12 cellular contexts compared by ENCODE assay signal in the genomic region with DNA sequence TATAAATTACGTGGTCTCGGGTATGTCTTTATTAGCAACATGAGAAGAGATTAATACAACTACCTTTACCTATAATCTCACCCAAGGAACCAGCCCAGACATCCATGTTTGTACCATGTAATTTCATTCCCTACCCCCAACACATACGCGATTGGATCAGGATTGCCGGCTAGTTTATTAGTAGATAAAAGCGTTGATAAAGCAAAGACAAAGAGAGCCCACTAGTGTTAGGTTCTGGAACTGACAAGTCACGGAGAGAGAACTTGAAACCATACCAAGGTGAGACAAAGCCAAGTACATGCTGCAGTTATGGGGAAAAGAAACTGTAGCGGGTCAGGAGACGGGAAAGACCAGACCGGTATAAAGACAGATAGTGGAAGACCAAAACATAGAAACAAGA. TPM values are rescaled to one million over a fixed set of nuclear protein-coding genes. Genes with fewer than 3 reads are reported as not detected.
DNase-seq lines count a peak whose midpoint lies in the region; ATAC-seq, FAIRE-seq and TF ChIP-seq lines count a peak whose summit lies in the region.
"Had no signal": no experiment of that assay in that cellular context is flagged by ENCODE, and none has a peak within 500 bp of the region (broad histone marks: within the 10 kb centered on the region; RNA-seq: fewer than 3 reads in every experiment).

No MANE protein-coding gene starts in this region.

- H3K9me3 ChIP-seq in GM12878 (replicated peaks; ENCODE audit: control insufficient read depth, insufficient read depth, low read length), result no peaks in the 10 kb centered on the region

- WGBS in GM12878 (ENCODE audit: insufficient coverage, insufficient replicate concordance, low lambda C conversion rate, missing lambda C conversion rate), result 70% methylated on average over 10 of the region's 10 CpGs

- H3K4me3 ChIP-seq in GM12878, result no peak overlapping the region
- H3K4me3 ChIP-seq: SK-N-MC had no signal

- DNase-seq in Daoy (ENCODE audit: low read depth) (peak; percentile 6), GM12878 (ENCODE audit: low read depth, low spot score) (no peak), kidney tubule cell (ENCODE audit: low spot score) (peak; percentile 10), NCI-H2227 (lab: John Stamatoyannopoulos, UW; ENCODE audit: unreplicated experiment) (no peak), SKM-1 (lab: John Stamatoyannopoulos, UW; ENCODE audit: unreplicated experiment) (no peak), A172 (ENCODE audit: low spot score) (no peak)
- DNase-seq: activated CD4-positive, alpha-beta memory T cell treated with anti-CD3 and anti-CD28 coated beads, Interleukin-2, amount 10 ng/mL, durations not matched to agents 7 days and 5 days; activated naive CD8-positive, alpha-beta T cell treated with anti-CD3 and anti-CD28 coated beads, Interleukin-2, amount 10 ng/mL, durations not matched to agents 7 days and 5 days; NCI-H2029 had no signal

- no peak for FAIRE-seq in GM12878 (lab: Jason Lieb, UNC)

- H3K9ac ChIP-seq in GM12878 (ENCODE audit: control insufficient read depth, insufficient read depth, low read length), result no peak overlapping the region

- H3K36me3 ChIP-seq in GM12878 (ENCODE audit: control insufficient read depth in 2 of 2, insufficient read depth in 2 of 2, low read length in 1 of 2), result no peaks in the 10 kb centered on the region

- ATAC-seq in GM12878 (0 out of 3 replicates have a peak, but pooled peaks have one; percentile 15), HG02642 (IDR thresholded peaks at IDR 0.05; ENCODE audit: poor library complexity, unreplicated experiment) (no peak)

- no peak overlapping the region for H3K27ac ChIP-seq in GM12878 (ENCODE audit: control insufficient read depth, insufficient read depth)
- H3K27ac ChIP-seq: SK-N-MC had no signal

- H3K4me1 ChIP-seq in GM12878 (ENCODE audit: control insufficient read depth, insufficient read depth, low read length), result no peaks in the 10 kb centered on the region; the same call in 1 of the 2 replicates

- peak; percentile 28 for TF ChIP-seq RAD21 in Ishikawa (IDR thresholded peaks at IDR 0.05; ENCODE audit: low read depth)
- peak; percentile 11; the same call in 1 of the 2 replicates for TF ChIP-seq RAD21 in GM12878 (IDR thresholded peaks at IDR 0.05; ENCODE audit: insufficient read depth, low read depth, low read length)

- POLR2A ChIA-PET in GM12878 (lab: Charles Lee), result no interaction called here

- no peak overlapping the region for H2AFZ ChIP-seq in GM12878 (ENCODE audit: control insufficient read depth, low read depth, low read length)

- CTCF ChIA-PET in GM12878 (lab: Yijun Ruan, JAX), result interaction anchor here (1.4 to 2.1 kb wide), 2 partner anchors 155 kb away, joined by 6 to 9 read pairs; no protein-coding TSS in a partner anchor

- peak; percentile 7 to 37 (median 34); a peak in 4 of 6 replicates for TF ChIP-seq CTCF in GM12878 (IDR thresholded peaks at IDR 0.05 in 2 of 3, conservative IDR thresholded peaks at IDR 0.05 in 1 of 3; ENCODE audit: control insufficient read depth in 2 of 3, extremely low read depth in 1 of 3, insufficient read depth in 1 of 3, low read depth in 3 of 3, low read length in 3 of 3)

- H3K79me2 ChIP-seq in GM12878 (ENCODE audit: control insufficient read depth, insufficient read depth, low read length), result no peaks in the 10 kb centered on the region

- BruUV-seq in GM12878 (replicated peaks; lab: Mats Ljungman, UMichigan), result no TSS peak

- TF ChIP-seq EP300 in Ishikawa (IDR thresholded peaks at IDR 0.05; ENCODE audit: borderline replicate concordance), result no peak
- TF ChIP-seq EP300 in GM12878 (IDR thresholded peaks at IDR 0.05; ENCODE audit: borderline replicate concordance in 1 of 2, control insufficient read depth in 1 of 2, low read depth in 2 of 2, low read length in 2 of 2), result no peak

- RAD21 ChIA-PET in GM12878 (lab: Charles Lee; ENCODE audit: unreplicated experiment), result interaction anchor here (1.5 kb wide), 1 partner anchor 155 kb away, joined by 3 read pairs; no protein-coding TSS in a partner anchor

- no peaks in the 10 kb centered on the region; a peak in 1 of 4 replicates for H3K27me3 ChIP-seq in GM12878 (replicated peaks in 1 of 2; ENCODE audit: control insufficient read depth in 2 of 2, insufficient read depth in 2 of 2, low read length in 1 of 2)

- TF ChIP-seq POLR2A in GM12878 (IDR thresholded peaks at IDR 0.05; ENCODE audit: low read depth, low read length), result no peak

- intact Hi-C loops in GM12878 (cut with micrococcal nuclease; ENCODE audit: unreplicated experiment), result loop anchor here (2.0 to 10.0 kb wide), 2 partner anchors 19 to 509 kb away; no protein-coding TSS in a partner anchor

- H4K20me1 ChIP-seq in GM12878 (ENCODE audit: control insufficient read depth, insufficient read depth), result no peaks in the 10 kb centered on the region

- in situ Hi-C loops in GM12878 (cut with MboI), result no loop called here

- H3K4me2 ChIP-seq in GM12878 (ENCODE audit: control insufficient read depth, insufficient read depth), result no peak overlapping the region

- SMC1A ChIA-PET in GM12878 (lab: Charles Lee; ENCODE audit: uncharacterized antibody, unreplicated experiment), result no interaction called here

TF ChIP-seq in Ishikawa, 13 proteins besides CTCF, POLR2A, EP300 and RAD21 (continues in another document):
- TF ChIP-seq FOXM1 (IDR thresholded peaks at IDR 0.05; ENCODE audit: borderline replicate concordance, low read depth) (no peak), YY1 (IDR thresholded peaks at IDR 0.05; ENCODE audit: low read depth) (no peak), ZBTB7A (IDR thresholded peaks at IDR 0.05; ENCODE audit: low read depth) (no peak), CEBPB (IDR thresholded peaks at IDR 0.05) (no peak)

TF ChIP-seq in GM12878, 131 proteins besides CTCF, POLR2A, EP300 and RAD21:
- no peak for TF ChIP-seq HDAC6 (IDR thresholded peaks at IDR 0.05; ENCODE audit: unreplicated experiment)

RNA-seq across cellular contexts. Expression of gene FAM135A, which starts 37.4 kb away (rescaled TPM):
- total RNA-seq in Daoy (2014; rRNA removed; shearing (Covaris generic)), result 11.9 and 14.0 TPM in 2 replicates
- total RNA-seq in GM12878 (2013; cell fraction: nucleolus; rRNA removed), result 200 and 205 TPM in 2 replicates
- total RNA-seq in GM12878 (2014; rRNA removed), result 15.9 and 24.4 TPM in 2 replicates
- total RNA-seq in GM12878 (2014; rRNA removed; fragmentation: Illumina TruSeq; extraction: Trizol), result 17.9 and 18.5 TPM in 2 replicates
- total RNA-seq in GM12878 (2021), result 12.0 and 14.2 TPM in 2 replicates
- polyA plus RNA-seq in GM12878 (2011; ENCODE audit: low read depth), result 1.5 TPM
- 24.5 and 37.0 TPM in 2 replicates for polyA plus RNA-seq in GM12878 (2011; rRNA removed)
- 7.9 and 8.2 TPM in 2 replicates for polyA plus RNA-seq in GM12878 (2011; cell fraction: cytosol; rRNA removed)
- 28.9 and 32.4 TPM in 2 replicates for polyA plus RNA-seq in GM12878 (2011; cell fraction: nucleus; rRNA removed)
- polyA plus RNA-seq in GM12878 (2012), result 3.3 and 5.5 TPM in 2 replicates
- polyA plus RNA-seq in GM12878 (2014; fragmentation: Illumina TruSeq; extraction: Trizol), result 11.8 and 12.0 TPM in 2 replicates
- polyA plus RNA-seq in GM12878 (2014; fragmentation: Nextera tagmentation; extraction: Ambion mirVana), result 1 to 10 TPM; 3.9 to 4.4 TPM
- 7.2 and 9.0 TPM in 2 replicates for polyA plus RNA-seq in GM12878 (2014; rRNA removed)
- polyA plus RNA-seq in GM12878 (2016; fragmentation: Nextera tagmentation; extraction: Ambion mirVana), result 10 to 100 TPM; 13.1 to 14.8 TPM
- 41.1 and 52.8 TPM in 2 replicates for polyA minus RNA-seq in GM12878 (2011; rRNA and poly(A)+ RNA removed)
- 11.1 and 14.0 TPM in 2 replicates for polyA minus RNA-seq in GM12878 (2011; cell fraction: cytosol; rRNA and poly(A)+ RNA removed)
- polyA minus RNA-seq in GM12878 (2011; cell fraction: nucleus; rRNA and poly(A)+ RNA removed), result 65.2 and 115 TPM in 2 replicates
- 9.1 and 15.2 TPM in 2 replicates for total RNA-seq in A172 (2014; rRNA removed; shearing (Covaris generic))

Comparison
In these comparisons a context has a peak if more than half of its experiments do, and no peak if none do; other contexts are left out.
1. DNase-seq: peak in Daoy (single experiment) and kidney tubule cell (single experiment); none in GM12878 (single experiment), NCI-H2227 (single experiment), SKM-1 (single experiment) and A172 (single experiment).